ENCODE assay signal across 23 cellular contexts in genomic region chr18:47794725-47795447, GRCh38.
"Had no signal": no experiment of that assay in that cellular context is flagged by ENCODE, and none has a peak within 500 bp of the region (broad histone marks: within the 10 kb centered on the region; RNA-seq: fewer than 3 reads in every experiment).

No MANE protein-coding gene starts in this region.

- H3K4me3 Mint-ChIP-seq: activated B cell treated with CpG ODN at 0.5 μM for 24 hours; brain; naive B cell; stimulated activated naive CD8-positive, alpha-beta T cell treated with anti-CD3 and anti-CD28 coated beads, Interleukin-15, Interleukin-2, amounts not matched to agents 100 ng/mL and 50 ng/mL, for 24 hours; T-helper 1 cell treated with Interleukin-12 subunit alpha and Interleukin-12 subunit beta and Interleukin-4 antibody, amounts not matched to agents 30 μg/mL and 1 μg/mL, for 36 hours had no signal

- DNase-seq: activated B cell treated with CpG ODN at 0.5 μM for 24 hours; activated CD4-positive, alpha-beta T cell treated with anti-CD3 and anti-CD28 coated beads for 4 hours; activated CD4-positive, alpha-beta T cell treated with anti-CD3 and anti-CD28 coated beads, Interleukin-2, amount 50 U/mL, for 48 hours; activated CD8-positive, alpha-beta memory T cell treated with anti-CD3 and anti-CD28 coated beads, Interleukin-2, amount 50 U/mL, for 48 hours; activated naive CD4-positive, alpha-beta T cell treated with Interleukin-2 at 50 U/mL for 16 hours; activated T-cell treated with anti-CD3 and anti-CD28 coated beads, Interleukin-2, amount 50 U/mL, for 48 hours; caudate nucleus; effector CD8-positive, alpha-beta T cell; foreskin melanocyte; islet precursor cell; left colon; lower lobe of right lung; mesendoderm; mucosa of descending colon; naive B cell; retina; stimulated activated CD4-positive, alpha-beta T cell treated with anti-CD3 and anti-CD28 coated beads, Interleukin-4, amount 100 ng/mL, for 24 hours; T1000 had no signal

- H3K36me3 ChIP-seq: lower lobe of right lung, tibial nerve had no signal

- H3K9me3 ChIP-seq: lower lobe of right lung, mucosa of descending colon, tibial nerve had no signal

- H3K9me3 Mint-ChIP-seq: activated B cell treated with CpG ODN at 0.5 μM for 24 hours; stimulated activated naive CD8-positive, alpha-beta T cell treated with anti-CD3 and anti-CD28 coated beads, Interleukin-15, Interleukin-2, amounts not matched to agents 100 ng/mL and 50 ng/mL, for 24 hours; T-helper 1 cell treated with Interleukin-12 subunit alpha and Interleukin-12 subunit beta and Interleukin-4 antibody, amounts not matched to agents 30 μg/mL and 1 μg/mL, for 36 hours had no signal

- ATAC-seq: left colon, lower lobe of right lung, mucosa of descending colon had no signal

- H3K27me3 ChIP-seq: tibial nerve had no signal

- H3K27ac Mint-ChIP-seq: activated B cell treated with CpG ODN at 0.5 μM for 24 hours; brain; progenitor cell of endocrine pancreas; stimulated activated naive CD8-positive, alpha-beta T cell treated with anti-CD3 and anti-CD28 coated beads, Interleukin-15, Interleukin-2, amounts not matched to agents 100 ng/mL and 50 ng/mL, for 24 hours; T-helper 1 cell treated with Interleukin-12 subunit alpha and Interleukin-12 subunit beta and Interleukin-4 antibody, amounts not matched to agents 30 μg/mL and 1 μg/mL, for 36 hours had no signal

- H3K36me3 Mint-ChIP-seq: brain, naive B cell had no signal

- H3K4me3 ChIP-seq: lower lobe of right lung, mucosa of descending colon, tibial nerve had no signal

- H3K4me1 ChIP-seq: lower lobe of right lung had no signal

- H3K4me1 Mint-ChIP-seq: activated B cell treated with CpG ODN at 0.5 μM for 24 hours had no signal

- H3K27ac ChIP-seq: lower lobe of right lung, tibial nerve had no signal
